Comparison of ENCODE assay signal across 21 cellular contexts in genomic region chr22:33825761-33826160, GRCh38.
"Had no signal": no experiment of that assay in that cellular context is flagged by ENCODE, and none has a peak within 500 bp of the region (broad histone marks: within the 10 kb centered on the region; RNA-seq: fewer than 3 reads in every experiment).

No MANE protein-coding gene starts in this region.

- H3K4me3 ChIP-seq: ascending aorta, lung, thyroid gland had no signal

- H3K4me3 Mint-ChIP-seq: activated CD8-positive, alpha-beta T cell treated with anti-CD3 and anti-CD28 coated beads, Interleukin-2, amount 10 ng/mL, durations not matched to agents 7 days and 5 days; activated T-helper 1 cell treated with anti-CD3 and anti-CD28 coated beads, Interleukin-12 subunit alpha, Interleukin-12 subunit beta, Interleukin-2, Interleukin-4 antibody, amounts not matched to agents 30 ng/mL and 10 ng/mL and 1 ng/mL, durations not matched to agents 14 hours and 24 hours and 36 hours; naive thymus-derived CD8-positive, alpha-beta T cell had no signal

- H3K4me1 ChIP-seq: ascending aorta, thyroid gland had no signal

- H3K36me3 Mint-ChIP-seq: activated naive CD4-positive, alpha-beta T cell treated with anti-CD3 and anti-CD28 coated beads, Interleukin-2, amount 50 U/mL, for 72 hours had no signal

- H3K27ac ChIP-seq: ascending aorta, brain microvascular endothelial cell, thyroid gland had no signal

- H3K4me1 Mint-ChIP-seq: naive thymus-derived CD8-positive, alpha-beta T cell had no signal

- H3K36me3 ChIP-seq: ascending aorta, brain microvascular endothelial cell, thyroid gland had no signal

- ATAC-seq: activated CD8-positive, alpha-beta T cell treated with anti-CD3 and anti-CD28 coated beads, Interleukin-2, amount 10 ng/mL, durations not matched to agents 7 days and 5 days; activated naive CD4-positive, alpha-beta T cell treated with anti-CD3 and anti-CD28 coated beads, Interleukin-2, amount 50 U/mL, for 72 hours; left colon; naive thymus-derived CD8-positive, alpha-beta T cell; stimulated activated naive CD8-positive, alpha-beta T cell treated with anti-CD3 and anti-CD28 coated beads, Interleukin-15, Interleukin-2, amounts not matched to agents 100 U/mL and 50 U/mL, for 24 hours had no signal

- DNase-seq: activated CD4-positive, alpha-beta T cell treated with anti-CD3 and anti-CD28 coated beads, Interleukin-2, amount 50 U/mL, for 1 hour; activated CD4-positive, CD25-positive, alpha-beta regulatory T cell treated with anti-CD3 and anti-CD28 coated beads, Interleukin-2, amount 50 U/mL, for 72 hours; activated CD8-positive, alpha-beta T cell treated with anti-CD3 and anti-CD28 coated beads, Interleukin-2, amount 10 ng/mL, durations not matched to agents 7 days and 5 days; brain microvascular endothelial cell; central memory CD4-positive, alpha-beta T cell; dermis blood vessel endothelial cell; effector CD8-positive, alpha-beta T cell; foreskin melanocyte; islet precursor cell; left colon; naive thymus-derived CD8-positive, alpha-beta T cell; retina; stimulated activated CD4-positive, alpha-beta T cell treated with anti-CD3 and anti-CD28 coated beads, Interleukin-12 subunit alpha, Interleukin-12 subunit beta, amount 100 ng/mL, for 4 hours; stimulated activated CD4-positive, alpha-beta T cell treated with anti-CD3 and anti-CD28 coated beads, Interleukin-4, amount 100 ng/mL, for 4 hours; stimulated activated naive CD8-positive, alpha-beta T cell treated with anti-CD3 and anti-CD28 coated beads, Interleukin-15, Interleukin-2, amounts not matched to agents 100 U/mL and 50 U/mL, for 24 hours; T-helper 2 cell; thyroid gland had no signal

- H3K27ac Mint-ChIP-seq: activated CD8-positive, alpha-beta T cell treated with anti-CD3 and anti-CD28 coated beads, Interleukin-2, amount 10 ng/mL, durations not matched to agents 7 days and 5 days; activated naive CD4-positive, alpha-beta T cell treated with anti-CD3 and anti-CD28 coated beads, Interleukin-2, amount 50 U/mL, for 72 hours; activated T-helper 1 cell treated with anti-CD3 and anti-CD28 coated beads, Interleukin-12 subunit alpha, Interleukin-12 subunit beta, Interleukin-2, Interleukin-4 antibody, amounts not matched to agents 30 ng/mL and 10 ng/mL and 1 ng/mL, durations not matched to agents 14 hours and 24 hours and 36 hours; naive thymus-derived CD8-positive, alpha-beta T cell had no signal

- H3K27me3 ChIP-seq: ascending aorta, brain microvascular endothelial cell, thyroid gland had no signal

- H3K9me3 ChIP-seq: ascending aorta, thyroid gland had no signal
